Comparison of ENCODE assay signal across 29 cellular contexts in the genomic region with DNA sequence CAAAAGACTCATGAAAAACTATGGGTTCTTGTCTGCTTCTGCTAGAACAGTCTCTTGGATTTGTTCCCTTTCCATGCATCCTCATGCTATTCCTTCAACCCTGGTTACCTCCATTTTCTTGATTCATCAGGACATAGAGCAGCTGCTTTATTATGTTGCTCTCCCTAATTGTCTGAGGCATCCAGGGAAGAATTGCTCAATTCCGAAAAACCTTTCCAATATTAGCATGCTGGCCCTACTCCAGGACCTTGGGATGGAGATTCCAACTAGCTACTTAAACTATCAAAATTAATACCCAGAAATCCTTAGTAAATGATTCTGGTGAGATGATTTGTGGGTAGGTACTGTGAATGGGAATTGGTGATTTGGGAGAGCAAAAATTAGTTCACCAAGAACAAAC. TPM values are rescaled to one million over a fixed set of nuclear protein-coding genes. Genes with fewer than 3 reads are reported as not detected.
"Had no signal": no experiment of that assay in that cellular context is flagged by ENCODE, and none has a peak within 500 bp of the region (broad histone marks: within the 10 kb centered on the region; RNA-seq: fewer than 3 reads in every experiment).

No MANE protein-coding gene starts in this region.

- H3K4me1 ChIP-seq: prostate gland, right atrium auricular region, tibial nerve, upper lobe of left lung had no signal

- H3K36me3 Mint-ChIP-seq: naive thymus-derived CD8-positive, alpha-beta T cell; stimulated activated memory B cell treated with anti-CD40 and anti-IgM and Interleukin-4, amounts not matched to agents 10 μg/mL and 1 μg/mL and 100 μg/mL, for 72 hours had no signal

- H3K27me3 Mint-ChIP-seq: naive thymus-derived CD8-positive, alpha-beta T cell; stimulated activated memory B cell treated with anti-CD40 and anti-IgM and Interleukin-4, amounts not matched to agents 10 μg/mL and 1 μg/mL and 100 μg/mL, for 72 hours; stimulated activated naive CD8-positive, alpha-beta T cell treated with anti-CD3 and anti-CD28 coated beads, Interleukin-15, Interleukin-2, amounts not matched to agents 100 ng/mL and 50 ng/mL, for 24 hours had no signal

- H3K4me1 Mint-ChIP-seq: naive thymus-derived CD8-positive, alpha-beta T cell; nephron progenitor cell; stimulated activated memory B cell treated with anti-CD40 and anti-IgM and Interleukin-4, amounts not matched to agents 10 μg/mL and 1 μg/mL and 100 μg/mL, for 72 hours had no signal

- H3K9me3 Mint-ChIP-seq: nephron progenitor cell; stimulated activated naive CD8-positive, alpha-beta T cell treated with anti-CD3 and anti-CD28 coated beads, Interleukin-15, Interleukin-2, amounts not matched to agents 100 ng/mL and 50 ng/mL, for 24 hours had no signal

- H3K4me3 ChIP-seq: dorsolateral prefrontal cortex, lung, prostate gland, right atrium auricular region, thoracic aorta, tibial nerve, upper lobe of left lung had no signal

- H3K27ac Mint-ChIP-seq: naive thymus-derived CD8-positive, alpha-beta T cell; nephron progenitor cell; stimulated activated memory B cell treated with anti-CD40 and anti-IgM and Interleukin-4, amounts not matched to agents 10 μg/mL and 1 μg/mL and 100 μg/mL, for 72 hours; stimulated activated naive CD8-positive, alpha-beta T cell treated with anti-CD3 and anti-CD28 coated beads, Interleukin-15, Interleukin-2, amounts not matched to agents 100 ng/mL and 50 ng/mL, for 24 hours had no signal

- H3K36me3 ChIP-seq: prostate gland, right atrium auricular region, thoracic aorta, tibial nerve, upper lobe of left lung had no signal

- H3K27ac ChIP-seq: dorsolateral prefrontal cortex, prostate gland, right atrium auricular region, thoracic aorta, tibial nerve, upper lobe of left lung had no signal

- DNase-seq: cerebellar nuclear complex; dorsolateral prefrontal cortex; effector CD4-positive, alpha-beta T cell; head of caudate nucleus; mesenchymal stem cell; midbrain; naive thymus-derived CD8-positive, alpha-beta T cell; nephron progenitor cell; nucleus accumbens; stimulated activated CD4-positive, alpha-beta T cell treated with anti-CD3 and anti-CD28 coated beads, Interleukin-4, amount 100 ng/mL, for 4 hours; upper lobe of left lung had no signal

- H3K27me3 ChIP-seq: right atrium auricular region, tibial nerve, upper lobe of left lung had no signal

- H3K4me3 Mint-ChIP-seq: naive thymus-derived CD8-positive, alpha-beta T cell; nephron progenitor cell; stimulated activated memory B cell treated with anti-CD40 and anti-IgM and Interleukin-4, amounts not matched to agents 10 μg/mL and 1 μg/mL and 100 μg/mL, for 72 hours; stimulated activated naive CD8-positive, alpha-beta T cell treated with anti-CD3 and anti-CD28 coated beads, Interleukin-15, Interleukin-2, amounts not matched to agents 100 ng/mL and 50 ng/mL, for 24 hours had no signal

- H3K9me3 ChIP-seq: prostate gland, right atrium auricular region, thoracic aorta, tibial nerve, upper lobe of left lung had no signal

RNA-seq across cellular contexts. Expression of gene FAM47B, which starts 56.6 kb away (rescaled TPM):
- total RNA-seq: fibroblast of villous mesenchyme; frontal cortex; glomerular endothelial cell; left lobe of liver; liver; lung; mucosa of gallbladder; naive thymus-derived CD8-positive, alpha-beta T cell; osteocyte; right atrium auricular region; sciatic nerve; skeletal muscle tissue; thoracic aorta; tibial nerve; upper lobe of left lung had no signal
- polyA plus RNA-seq: esophagus; keratinocyte; liver; lung; naive thymus-derived CD8-positive, alpha-beta T cell had no signal
